In genomic region chr2:130188432-130188792, GRCh38 we compare ENCODE assay signal across 13 cellular contexts. TPM values are rescaled to one million over a fixed set of nuclear protein-coding genes. Genes with fewer than 3 reads are reported as not detected.
DNase-seq lines count a peak whose midpoint lies in the region; FAIRE-seq and TF ChIP-seq lines count a peak whose summit lies in the region.
"Not testable (repeated sequence)": the region's sequence is repeated elsewhere in the genome, so short reads cannot be mapped to it uniquely, and the experiment has no call there.
"Had no signal": no experiment of that assay in that cellular context is flagged by ENCODE, and none has a peak within 500 bp of the region (broad histone marks: within the 10 kb centered on the region; RNA-seq: fewer than 3 reads in every experiment).

No MANE protein-coding gene starts in this region.

- not testable (repeated sequence) for H3K36me3 ChIP-seq in WERI-Rb-1

- not testable (repeated sequence) for TF ChIP-seq CTCF in WERI-Rb-1 (IDR thresholded peaks at IDR 0.05; ENCODE audit: low read depth, low read length); glutamatergic neuron (IDR thresholded peaks at IDR 0.05; ENCODE audit: partially characterized antibody, unreplicated experiment)

- peaks cover 14% of the 10 kb centered on the region for H3K4me1 Mint-ChIP-seq in activated T-cell treated with anti-CD3 and anti-CD28 coated beads, Interleukin-2, amount 50 U/mL, for 24 hours (ENCODE audit: low read depth)
- peaks cover 15% of the 10 kb centered on the region for H3K4me1 Mint-ChIP-seq in glutamatergic neuron (ENCODE audit: low read depth, unreplicated experiment)

- peaks cover 61% of the 10 kb centered on the region for H3K36me3 Mint-ChIP-seq in activated T-cell treated with anti-CD3 and anti-CD28 coated beads, Interleukin-2, amount 50 U/mL, for 24 hours (ENCODE audit: low read depth)
- not testable (repeated sequence) for H3K36me3 Mint-ChIP-seq in glutamatergic neuron (ENCODE audit: unreplicated experiment)

- DNase-seq in GM18507 (ENCODE audit: extremely low spot score, insufficient read length, low read depth); WERI-Rb-1; activated T-cell treated with anti-CD3 and anti-CD28 coated beads, Interleukin-2, amount 50 U/mL, for 24 hours; glutamatergic neuron: not testable (repeated sequence)
- peak; percentile 17 for DNase-seq in posterior vena cava (ENCODE audit: low spot score)

- H3K4me3 ChIP-seq in WERI-Rb-1 (ENCODE audit: low read depth, low read length) = not testable (repeated sequence)

- not testable (repeated sequence) for H3K27me3 Mint-ChIP-seq in activated T-cell treated with anti-CD3 and anti-CD28 coated beads, Interleukin-2, amount 50 U/mL, for 24 hours; glutamatergic neuron (ENCODE audit: unreplicated experiment)

- not testable (repeated sequence) for H3K27me3 ChIP-seq in WERI-Rb-1 (ENCODE audit: insufficient read depth, low read depth, severe bottlenecking)

- H3K9me3 ChIP-seq in WERI-Rb-1 (ENCODE audit: severe bottlenecking) = not testable (repeated sequence)

- H3K9me3 Mint-ChIP-seq in activated T-cell treated with anti-CD3 and anti-CD28 coated beads, Interleukin-2, amount 50 U/mL, for 24 hours; glutamatergic neuron (ENCODE audit: unreplicated experiment): not testable (repeated sequence)

- intact Hi-C loops in posterior vena cava (cut with DNase I) = loop anchor here in 1 of 2 donors (10.0 kb wide), 1 partner anchor 146 kb away; no protein-coding TSS in a partner anchor

- H3K4me3 Mint-ChIP-seq in activated T-cell treated with anti-CD3 and anti-CD28 coated beads, Interleukin-2, amount 50 U/mL, for 24 hours; glutamatergic neuron (ENCODE audit: unreplicated experiment): not testable (repeated sequence)

- peak overlapping the region; percentile 72 for H3K27ac Mint-ChIP-seq in activated T-cell treated with anti-CD3 and anti-CD28 coated beads, Interleukin-2, amount 50 U/mL, for 24 hours
- H3K27ac Mint-ChIP-seq in glutamatergic neuron (ENCODE audit: unreplicated experiment) = peak overlapping the region; percentile 66

- H3K27ac ChIP-seq in WERI-Rb-1 = peak overlapping the region; percentile 50

- peak; percentile 26 for FAIRE-seq in GM18507 (lab: Jason Lieb, UNC)

RNA-seq across cellular contexts. Expression of gene MZT2B, which starts 6.3 kb away (rescaled TPM):
- total RNA-seq in glutamatergic neuron (ENCODE audit: unreplicated experiment) = 172 TPM
- 100 to 1,000 TPM; 183 to 200 TPM for total RNA-seq in posterior vena cava

RNA-seq across cellular contexts. Expression of gene SMPD4, which starts 7.0 kb away (rescaled TPM):
- total RNA-seq in glutamatergic neuron (ENCODE audit: unreplicated experiment) = 83.4 TPM
- 10 to 100 TPM; 26.5 to 29.7 TPM for total RNA-seq in posterior vena cava

RNA-seq across cellular contexts. Expression of gene TUBA3E, which starts 9.8 kb away (rescaled TPM):
- not detected for total RNA-seq in glutamatergic neuron (ENCODE audit: unreplicated experiment)
- total RNA-seq in posterior vena cava = not detected
- total RNA-seq: A172; B cell; CD8-positive, alpha-beta T cell; G401; GM12878; GM23248; HFFc6; IMR-90 had no signal

RNA-seq across cellular contexts. Expression of gene CCDC74B, which starts 43.5 kb away (rescaled TPM):
- total RNA-seq in glutamatergic neuron (ENCODE audit: unreplicated experiment) (0.29 TPM), posterior vena cava (1 to 10 TPM; 1.4 to 1.5 TPM)

RNA-seq across cellular contexts. Expression of gene POTEF, which starts 59.4 kb away (rescaled TPM):
- total RNA-seq in glutamatergic neuron (ENCODE audit: unreplicated experiment) (12.8 TPM), posterior vena cava (not detected)
- total RNA-seq: A172; B cell; CD8-positive, alpha-beta T cell; GM12878; GM23248; HFFc6; IMR-90 had no signal
